ENCODE assay signal across 8 cellular contexts in genomic region chr17:8807070-8807550, GRCh38.
DNase-seq lines count a peak whose midpoint lies in the region; ATAC-seq lines count a peak whose summit lies in the region.

No MANE protein-coding gene starts in this region.

- H3K4me3 Mint-ChIP-seq in activated T-cell treated with anti-CD3 and anti-CD28 coated beads, Interleukin-2, amount 50 U/mL, for 24 hours, result no peak overlapping the region

- H3K27ac Mint-ChIP-seq in activated T-cell treated with anti-CD3 and anti-CD28 coated beads, Interleukin-2, amount 50 U/mL, for 24 hours, result no peak overlapping the region

- ATAC-seq in HG02642 (IDR thresholded peaks at IDR 0.05; ENCODE audit: poor library complexity, unreplicated experiment), result peak; percentile 91

- H3K9me3 Mint-ChIP-seq in activated T-cell treated with anti-CD3 and anti-CD28 coated beads, Interleukin-2, amount 50 U/mL, for 24 hours, result peaks cover 27% of the 10 kb centered on the region

- H3K27me3 Mint-ChIP-seq in activated T-cell treated with anti-CD3 and anti-CD28 coated beads, Interleukin-2, amount 50 U/mL, for 24 hours, result no peaks in the 10 kb centered on the region

- peak; percentile 36 for DNase-seq in DMS53 (lab: John Stamatoyannopoulos, UW)
- no peak for DNase-seq in DMS53 treated with DMSO at 0.1 percent for 48 hours (lab: John Stamatoyannopoulos, UW; ENCODE audit: unreplicated experiment)
- DNase-seq in NOMO-1 (lab: John Stamatoyannopoulos, UW; ENCODE audit: unreplicated experiment in 2 of 2), result peak; percentile 93 to 100
- DNase-seq in medulla oblongata (ENCODE audit: extremely low spot score), result peak; percentile 71
- DNase-seq in activated T-cell treated with anti-CD3 and anti-CD28 coated beads, Interleukin-2, amount 50 U/mL, for 24 hours, result no peak
- no peak for DNase-seq in hippocampal formation (lab: John Stamatoyannopoulos, UW)
- DNase-seq in NCI-H146 (lab: John Stamatoyannopoulos, UW), result no peak

- peaks cover 3% of the 10 kb centered on the region for H3K4me1 Mint-ChIP-seq in activated T-cell treated with anti-CD3 and anti-CD28 coated beads, Interleukin-2, amount 50 U/mL, for 24 hours (ENCODE audit: low read depth)

- peaks cover 19% of the 10 kb centered on the region for H3K36me3 Mint-ChIP-seq in activated T-cell treated with anti-CD3 and anti-CD28 coated beads, Interleukin-2, amount 50 U/mL, for 24 hours (ENCODE audit: low read depth)

Comparison
In these comparisons a context has a peak if more than half of its experiments do, and no peak if none do; other contexts are left out.
1. DNase-seq: peak in DMS53 (single experiment), NOMO-1 (2 of 2) and medulla oblongata (single experiment); none in DMS53 treated with DMSO at 0.1 percent for 48 hours (single experiment), activated T-cell treated with anti-CD3 and anti-CD28 coated beads, Interleukin-2, amount 50 U/mL, for 24 hours (single experiment), hippocampal formation (0 of 2) and NCI-H146 (single experiment).